In the genomic region with DNA sequence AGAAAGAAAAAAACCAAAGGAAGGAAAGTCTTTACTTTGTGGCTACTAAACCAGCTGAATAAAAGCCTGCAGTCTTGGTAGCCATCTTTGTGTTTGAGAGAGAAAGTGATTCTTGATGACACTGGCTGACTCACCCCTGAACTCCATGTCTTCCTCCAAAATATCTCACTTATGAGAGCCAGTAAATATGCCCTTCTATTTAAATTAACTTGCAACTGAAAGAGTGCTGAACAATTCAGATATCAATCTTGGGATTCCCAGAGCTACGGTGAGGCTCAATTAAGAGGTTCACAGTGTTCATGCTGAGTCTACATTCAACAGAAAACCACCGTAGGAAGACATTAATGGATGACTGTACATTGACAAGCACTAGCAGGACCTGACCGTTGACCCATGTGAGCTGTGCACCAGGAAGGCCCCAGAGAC, we compare ENCODE assay signal across 10 cellular contexts. TPM values are rescaled to one million over a fixed set of nuclear protein-coding genes. Genes with fewer than 3 reads are reported as not detected.
A peak's percentile ranks its signal among the peaks of the same experiment; 100 is the strongest.
DNase-seq lines count a peak whose midpoint lies in the region; ATAC-seq and TF ChIP-seq lines count a peak whose summit lies in the region.
"Had no signal": no experiment of that assay in that cellular context is flagged by ENCODE, and none has a peak within 500 bp of the region (broad histone marks: within the 10 kb centered on the region; RNA-seq: fewer than 3 reads in every experiment).

No MANE protein-coding gene starts in this region.

- no peaks in the 10 kb centered on the region for H3K9me3 Mint-ChIP-seq in stimulated activated naive CD8-positive, alpha-beta T cell treated with anti-CD3 and anti-CD28 coated beads, Interleukin-15, amount 100 ng/mL, for 72 hours
- H3K9me3 Mint-ChIP-seq in T-helper 2 cell treated with Interferon-gamma antibody and Interleukin-4, amounts not matched to agents 5 μg/mL and 100 μg/mL, for 36 hours = no peaks in the 10 kb centered on the region
- peaks cover 4% of the 10 kb centered on the region for H3K9me3 Mint-ChIP-seq in type B pancreatic cell
- H3K9me3 Mint-ChIP-seq: mesothelial cell of epicardium had no signal

- H3K4me3 ChIP-seq in GM23248 (no peak overlapping the region), Loucy (ENCODE audit: low read length, poor library complexity, severe bottlenecking) (no peak overlapping the region)

- H2AFZ ChIP-seq in GM23248 (no peak overlapping the region), Loucy (ENCODE audit: low read length) (peak overlapping the region; percentile 60; the same call in 1 of the 2 replicates)

- no peaks in the 10 kb centered on the region for H3K27me3 ChIP-seq in GM23248 (replicated peaks; ENCODE audit: insufficient read depth)
- no peaks in the 10 kb centered on the region for H3K27me3 ChIP-seq in Loucy (ENCODE audit: insufficient read depth, low read length, poor library complexity, severe bottlenecking)

- no peaks in the 10 kb centered on the region for H4K20me1 ChIP-seq in GM23248 (ENCODE audit: insufficient read depth)
- no peaks in the 10 kb centered on the region for H4K20me1 ChIP-seq in Loucy (ENCODE audit: insufficient read depth, low read length, poor library complexity, severe bottlenecking)

- H3F3A ChIP-seq in GM23248 (ENCODE audit: insufficient read depth) = no peaks in the 10 kb centered on the region
- no peaks in the 10 kb centered on the region for H3F3A ChIP-seq in Loucy (ENCODE audit: low read depth)

- peaks cover 8% of the 10 kb centered on the region for H3K4me1 Mint-ChIP-seq in stimulated activated naive CD8-positive, alpha-beta T cell treated with anti-CD3 and anti-CD28 coated beads, Interleukin-15, amount 100 ng/mL, for 72 hours
- H3K4me1 Mint-ChIP-seq in T-helper 2 cell treated with Interferon-gamma antibody and Interleukin-4, amounts not matched to agents 5 μg/mL and 100 μg/mL, for 36 hours (ENCODE audit: low read depth) = peaks cover 4% of the 10 kb centered on the region
- peaks cover 38% of the 10 kb centered on the region for H3K4me1 Mint-ChIP-seq in type B pancreatic cell (ENCODE audit: unreplicated experiment)

- H3K9me2 ChIP-seq in GM23248 (ENCODE audit: insufficient read depth) (no peaks in the 10 kb centered on the region), Loucy (replicated peaks; ENCODE audit: low read depth, low read length) (no peaks in the 10 kb centered on the region)

- H3K36me3 ChIP-seq in GM23248 (ENCODE audit: low read depth) (no peaks in the 10 kb centered on the region), Loucy (ENCODE audit: insufficient read depth, low read length) (no peaks in the 10 kb centered on the region)

- peak overlapping the region in 1 of 2 donors; percentile 11 for H3K27ac Mint-ChIP-seq in stimulated activated naive CD8-positive, alpha-beta T cell treated with anti-CD3 and anti-CD28 coated beads, Interleukin-15, amount 100 ng/mL, for 72 hours
- no peak overlapping the region for H3K27ac Mint-ChIP-seq in T-helper 2 cell treated with Interferon-gamma antibody and Interleukin-4, amounts not matched to agents 5 μg/mL and 100 μg/mL, for 36 hours
- no peak overlapping the region for H3K27ac Mint-ChIP-seq in type B pancreatic cell
- H3K27ac Mint-ChIP-seq: CD4-positive, CD25-positive, alpha-beta regulatory T cell had no signal

- in situ Hi-C loops in GM23248 (cut with MboI) = no loop called here

- no peaks in the 10 kb centered on the region for H3K27me3 Mint-ChIP-seq in stimulated activated naive CD8-positive, alpha-beta T cell treated with anti-CD3 and anti-CD28 coated beads, Interleukin-15, amount 100 ng/mL, for 72 hours
- H3K27me3 Mint-ChIP-seq in T-helper 2 cell treated with Interferon-gamma antibody and Interleukin-4, amounts not matched to agents 5 μg/mL and 100 μg/mL, for 36 hours (ENCODE audit: low read depth) = peaks cover 5% of the 10 kb centered on the region
- no peaks in the 10 kb centered on the region for H3K27me3 Mint-ChIP-seq in type B pancreatic cell

- H3K9ac ChIP-seq in GM23248 = no peak overlapping the region
- no peak overlapping the region for H3K9ac ChIP-seq in Loucy (ENCODE audit: low read depth, low read length, poor library complexity, severe bottlenecking)

- no peak overlapping the region for H3K4me3 Mint-ChIP-seq in stimulated activated naive CD8-positive, alpha-beta T cell treated with anti-CD3 and anti-CD28 coated beads, Interleukin-15, amount 100 ng/mL, for 72 hours
- H3K4me3 Mint-ChIP-seq in T-helper 2 cell treated with Interferon-gamma antibody and Interleukin-4, amounts not matched to agents 5 μg/mL and 100 μg/mL, for 36 hours = no peak overlapping the region
- H3K4me3 Mint-ChIP-seq in type B pancreatic cell = no peak overlapping the region
- H3K4me3 Mint-ChIP-seq: CD4-positive, CD25-positive, alpha-beta regulatory T cell; mesothelial cell of epicardium had no signal

- intact Hi-C loops in left ventricle myocardium superior (cut with micrococcal nuclease) = no loop called here

- H3K79me2 ChIP-seq in GM23248 (ENCODE audit: insufficient read depth) = no peaks in the 10 kb centered on the region
- no peaks in the 10 kb centered on the region for H3K79me2 ChIP-seq in Loucy (ENCODE audit: insufficient read depth, low read length)

- WGBS in GM23248 (ENCODE audit: low coverage in 1 of 2, low lambda C conversion rate in 2 of 2, missing lambda C conversion rate in 2 of 2), 2 experiments = 37% methylated on average over 3 of the region's 3 CpGs

- H3K9me3 ChIP-seq in GM23248 (ENCODE audit: low read depth) = no peaks in the 10 kb centered on the region
- H3K9me3 ChIP-seq in Loucy (ENCODE audit: insufficient read depth, low read depth, low read length) = no peaks in the 10 kb centered on the region

- peak; percentile 16 for DNase-seq in stimulated activated CD4-positive, alpha-beta T cell treated with anti-CD3 and anti-CD28 coated beads, Interleukin-15, amount 100 ng/mL, for 24 hours
- DNase-seq in stimulated activated CD4-positive, alpha-beta T cell treated with anti-CD3 and anti-CD28 coated beads, Interleukin-2, amount 100 ng/mL, for 24 hours = no peak
- peak; percentile 71 for DNase-seq in GM23248
- no peak for DNase-seq in stimulated activated naive CD8-positive, alpha-beta T cell treated with anti-CD3 and anti-CD28 coated beads, Interleukin-15, amount 100 ng/mL, for 72 hours
- no peak for DNase-seq in left ventricle myocardium superior
- DNase-seq in T-helper 2 cell treated with Interferon-gamma antibody and Interleukin-4, amounts not matched to agents 5 μg/mL and 100 μg/mL, for 36 hours (ENCODE audit: low spot score) = no peak
- no peak for DNase-seq in type B pancreatic cell (ENCODE audit: extremely low spot score, unreplicated experiment)
- DNase-seq: CD4-positive, CD25-positive, alpha-beta regulatory T cell had no signal

- peak; percentile 83 for ATAC-seq in stimulated activated naive CD8-positive, alpha-beta T cell treated with anti-CD3 and anti-CD28 coated beads, Interleukin-15, amount 100 ng/mL, for 72 hours
- no peak for ATAC-seq in left ventricle myocardium superior

- H3K4me1 ChIP-seq in GM23248 (ENCODE audit: insufficient read depth) (peaks cover 16% of the 10 kb centered on the region), Loucy (ENCODE audit: insufficient read depth, low read length, poor library complexity, severe bottlenecking) (peaks cover 6% of the 10 kb centered on the region)

- TF ChIP-seq CTCF in Loucy (conservative IDR thresholded peaks at IDR 0.05; ENCODE audit: low read length) (no peak), type B pancreatic cell (conservative IDR thresholded peaks at IDR 0.05) (no peak)

- H3K27ac ChIP-seq in GM23248 = no peak overlapping the region

- H3K4me2 ChIP-seq in GM23248 (ENCODE audit: unreplicated experiment) (no peak overlapping the region), Loucy (ENCODE audit: low read depth, low read length, poor library complexity, severe bottlenecking) (peak overlapping the region; percentile 10)

- H3K36me3 Mint-ChIP-seq in T-helper 2 cell treated with Interferon-gamma antibody and Interleukin-4, amounts not matched to agents 5 μg/mL and 100 μg/mL, for 36 hours (ENCODE audit: low read depth) = no peaks in the 10 kb centered on the region
- no peaks in the 10 kb centered on the region for H3K36me3 Mint-ChIP-seq in type B pancreatic cell
- H3K36me3 Mint-ChIP-seq: CD4-positive, CD25-positive, alpha-beta regulatory T cell; mesothelial cell of epicardium had no signal

RNA-seq across cellular contexts. Expression of a gene that starts 57.9 kb away (rescaled TPM):
- 26.4 and 30.4 TPM in 2 replicates for total RNA-seq in GM23248 (2014; rRNA removed; shearing (Covaris generic))
- polyA plus RNA-seq in GM23248 (2016; fragmentation: Nextera tagmentation; extraction: Ambion mirVana) = 4.0 and 4.5 TPM in 2 replicates
- 39.6 TPM for total RNA-seq in left ventricle myocardium superior
- total RNA-seq in type B pancreatic cell (ENCODE audit: low replicate concordance) = 59.3 and 154 TPM in 2 replicates

Comparison
In these comparisons a context has a peak if more than half of its experiments do, and no peak if none do; other contexts are left out.
1. DNase-seq: peak in stimulated activated CD4-positive, alpha-beta T cell treated with anti-CD3 and anti-CD28 coated beads, Interleukin-15, amount 100 ng/mL, for 24 hours (single experiment) and GM23248 (single experiment); none in stimulated activated CD4-positive, alpha-beta T cell treated with anti-CD3 and anti-CD28 coated beads, Interleukin-2, amount 100 ng/mL, for 24 hours (0 of 2), stimulated activated naive CD8-positive, alpha-beta T cell treated with anti-CD3 and anti-CD28 coated beads, Interleukin-15, amount 100 ng/mL, for 72 hours (0 of 2), left ventricle myocardium superior (single experiment), T-helper 2 cell treated with Interferon-gamma antibody and Interleukin-4, amounts not matched to agents 5 μg/mL and 100 μg/mL, for 36 hours (single experiment) and type B pancreatic cell (single experiment).